Comparison of ENCODE assay signal across 11 cellular contexts in genomic region chr3:56125358-56126005, GRCh38.
DNase-seq lines count a peak whose midpoint lies in the region; ATAC-seq, FAIRE-seq and TF ChIP-seq lines count a peak whose summit lies in the region.
"Had no signal": no experiment of that assay in that cellular context is flagged by ENCODE, and none has a peak within 500 bp of the region (broad histone marks: within the 10 kb centered on the region; RNA-seq: fewer than 3 reads in every experiment).

No MANE protein-coding gene starts in this region.

- H3K27me3 ChIP-seq in neural progenitor cell: no peaks in the 10 kb centered on the region

- no peak for TF ChIP-seq CTCF in neural progenitor cell (IDR thresholded peaks at IDR 0.05)

- peaks cover 44% of the 10 kb centered on the region for H3K4me1 ChIP-seq in neural progenitor cell

- H4K20me1 ChIP-seq in neural progenitor cell (ENCODE audit: low read depth): no peaks in the 10 kb centered on the region

- peaks cover 9% of the 10 kb centered on the region for H3K36me3 Mint-ChIP-seq in neural progenitor cell
- no peaks in the 10 kb centered on the region for H3K36me3 Mint-ChIP-seq in stimulated activated memory B cell treated with anti-CD40 and anti-IgM and Interleukin-4, amounts not matched to agents 10 μg/mL and 1 μg/mL and 100 μg/mL, for 72 hours

- peak; percentile 81 for DNase-seq in EH (ENCODE audit: low read depth)
- peak; percentile 62 to 77 for DNase-seq in NOMO-1 (lab: John Stamatoyannopoulos, UW; ENCODE audit: unreplicated experiment in 2 of 2)
- peak; percentile 31 for DNase-seq in epidermal melanocyte (ENCODE audit: insufficient read length, low spot score)
- peak; percentile 12 for DNase-seq in neural progenitor cell (ENCODE audit: low spot score)
- DNase-seq in GM12892 (ENCODE audit: insufficient read length): no peak
- no peak for DNase-seq in SW480 (ENCODE audit: low spot score)
- DNase-seq in NCI-H748 (lab: John Stamatoyannopoulos, UW; ENCODE audit: unreplicated experiment): no peak
- DNase-seq: activated CD4-positive, alpha-beta T cell treated with anti-CD3 and anti-CD28 coated beads for 1 hour; activated naive CD8-positive, alpha-beta T cell treated with anti-CD3 and anti-CD28 coated beads, Interleukin-2, amount 50 U/mL, for 24 hours; stimulated activated naive CD8-positive, alpha-beta T cell treated with anti-CD3 and anti-CD28 coated beads, Interleukin-15, amount 100 ng/mL, for 72 hours had no signal

- H3K36me3 ChIP-seq in neural progenitor cell: no peaks in the 10 kb centered on the region

- no peak overlapping the region for H3K4me3 ChIP-seq in neural progenitor cell

- no peaks in the 10 kb centered on the region for H3K9me3 ChIP-seq in neural progenitor cell (ENCODE audit: low read depth)

- no peak for FAIRE-seq in GM12892 (lab: Jason Lieb, UNC)

- no peak overlapping the region for H3K4me2 ChIP-seq in neural progenitor cell

- no peak overlapping the region for H3K27ac ChIP-seq in neural progenitor cell

- no peaks in the 10 kb centered on the region for H3K27me3 Mint-ChIP-seq in neural progenitor cell (ENCODE audit: insufficient read depth, low read depth)
- peaks cover 9% of the 10 kb centered on the region for H3K27me3 Mint-ChIP-seq in stimulated activated memory B cell treated with anti-CD40 and anti-IgM and Interleukin-4, amounts not matched to agents 10 μg/mL and 1 μg/mL and 100 μg/mL, for 72 hours
- H3K27me3 Mint-ChIP-seq: activated naive CD8-positive, alpha-beta T cell treated with anti-CD3 and anti-CD28 coated beads, Interleukin-2, amount 50 U/mL, for 24 hours had no signal

- H3K4me1 Mint-ChIP-seq in neural progenitor cell: peaks cover 47% of the 10 kb centered on the region
- no peaks in the 10 kb centered on the region for H3K4me1 Mint-ChIP-seq in stimulated activated memory B cell treated with anti-CD40 and anti-IgM and Interleukin-4, amounts not matched to agents 10 μg/mL and 1 μg/mL and 100 μg/mL, for 72 hours
- H3K4me1 Mint-ChIP-seq: activated naive CD8-positive, alpha-beta T cell treated with anti-CD3 and anti-CD28 coated beads, Interleukin-2, amount 50 U/mL, for 24 hours; stimulated activated naive CD8-positive, alpha-beta T cell treated with anti-CD3 and anti-CD28 coated beads, Interleukin-15, amount 100 ng/mL, for 72 hours had no signal

- no peak overlapping the region for H2AFZ ChIP-seq in neural progenitor cell (replicated peaks)

- peaks cover 15% of the 10 kb centered on the region for H3K9me3 Mint-ChIP-seq in neural progenitor cell
- peaks cover 4% of the 10 kb centered on the region for H3K9me3 Mint-ChIP-seq in stimulated activated memory B cell treated with anti-CD40 and anti-IgM and Interleukin-4, amounts not matched to agents 10 μg/mL and 1 μg/mL and 100 μg/mL, for 72 hours
- H3K9me3 Mint-ChIP-seq: activated naive CD8-positive, alpha-beta T cell treated with anti-CD3 and anti-CD28 coated beads, Interleukin-2, amount 50 U/mL, for 24 hours had no signal

- no peak for ATAC-seq in stimulated activated memory B cell treated with anti-CD40 and anti-IgM and Interleukin-4, amounts not matched to agents 10 μg/mL and 1 μg/mL and 100 μg/mL, for 72 hours
- ATAC-seq: activated naive CD8-positive, alpha-beta T cell treated with anti-CD3 and anti-CD28 coated beads, Interleukin-2, amount 50 U/mL, for 24 hours; stimulated activated naive CD8-positive, alpha-beta T cell treated with anti-CD3 and anti-CD28 coated beads, Interleukin-15, amount 100 ng/mL, for 72 hours had no signal

- H3K9ac ChIP-seq in neural progenitor cell: no peak overlapping the region

- no peak overlapping the region for H3K4me3 Mint-ChIP-seq in neural progenitor cell
- no peak overlapping the region for H3K4me3 Mint-ChIP-seq in stimulated activated memory B cell treated with anti-CD40 and anti-IgM and Interleukin-4, amounts not matched to agents 10 μg/mL and 1 μg/mL and 100 μg/mL, for 72 hours
- H3K4me3 Mint-ChIP-seq: activated naive CD8-positive, alpha-beta T cell treated with anti-CD3 and anti-CD28 coated beads, Interleukin-2, amount 50 U/mL, for 24 hours; stimulated activated naive CD8-positive, alpha-beta T cell treated with anti-CD3 and anti-CD28 coated beads, Interleukin-15, amount 100 ng/mL, for 72 hours had no signal

- H3K79me2 ChIP-seq in neural progenitor cell (ENCODE audit: low read depth): no peaks in the 10 kb centered on the region

- H3K27ac Mint-ChIP-seq in neural progenitor cell: no peak overlapping the region
- no peak overlapping the region for H3K27ac Mint-ChIP-seq in stimulated activated memory B cell treated with anti-CD40 and anti-IgM and Interleukin-4, amounts not matched to agents 10 μg/mL and 1 μg/mL and 100 μg/mL, for 72 hours
- H3K27ac Mint-ChIP-seq: activated naive CD8-positive, alpha-beta T cell treated with anti-CD3 and anti-CD28 coated beads, Interleukin-2, amount 50 U/mL, for 24 hours; stimulated activated naive CD8-positive, alpha-beta T cell treated with anti-CD3 and anti-CD28 coated beads, Interleukin-15, amount 100 ng/mL, for 72 hours had no signal

- no peak for TF ChIP-seq POLR2A in GM12892 (IDR thresholded peaks at IDR 0.05; ENCODE audit: low read depth, low read length)

- H3F3A ChIP-seq in neural progenitor cell (ENCODE audit: low read depth): no peaks in the 10 kb centered on the region

Comparison
In these comparisons a context has a peak if more than half of its experiments do, and no peak if none do; other contexts are left out.
1. DNase-seq: peak in EH (single experiment), NOMO-1 (2 of 2), epidermal melanocyte (single experiment) and neural progenitor cell (single experiment); none in GM12892 (single experiment), SW480 (single experiment) and NCI-H748 (single experiment).